8 cellular contexts compared by ENCODE assay signal in the genomic region with DNA sequence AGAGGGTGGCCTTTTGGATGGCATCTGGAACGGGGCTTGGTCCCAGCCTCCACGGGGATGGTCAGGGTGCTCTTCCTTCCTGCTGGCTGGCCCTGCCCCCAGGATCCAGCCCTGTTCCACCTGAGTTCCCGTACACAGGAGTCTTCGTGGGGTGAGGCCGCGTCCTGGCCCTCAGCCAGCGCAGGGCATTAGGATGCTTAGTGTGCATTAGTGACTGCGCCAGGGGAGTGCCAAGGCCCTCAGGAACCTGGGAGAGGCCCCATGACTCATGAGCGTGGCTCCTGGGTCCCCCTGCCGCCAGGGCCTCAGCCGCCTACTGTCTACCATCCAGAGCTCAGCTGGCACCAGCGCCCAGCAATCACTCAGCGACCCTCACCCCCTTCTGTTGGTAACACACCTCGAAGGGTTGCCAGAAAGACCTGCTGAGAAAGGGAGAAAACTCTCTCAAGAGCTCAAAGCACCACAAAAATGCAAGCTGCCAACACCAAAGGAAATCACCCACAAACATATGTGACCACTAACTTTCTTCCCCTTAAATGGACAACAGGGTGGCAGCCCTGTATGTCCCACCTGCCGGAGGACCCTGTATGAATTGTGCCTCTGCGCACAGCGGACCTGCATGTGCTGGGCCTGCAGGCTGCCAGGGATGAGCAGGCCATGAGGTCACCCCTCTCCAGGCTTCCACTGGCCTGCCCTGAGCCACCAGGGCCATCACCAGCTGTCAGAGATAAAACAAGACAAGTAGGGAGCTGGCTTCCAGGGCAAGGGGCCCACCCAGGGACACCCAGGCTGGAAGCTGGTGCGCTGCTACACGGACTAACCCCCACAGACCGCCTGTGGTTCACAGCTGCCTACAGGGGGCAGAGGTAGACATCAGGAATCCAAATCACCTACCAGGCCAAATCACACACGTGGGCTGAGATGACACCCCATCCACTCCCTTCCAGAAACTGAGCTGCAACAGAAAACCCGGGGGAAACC. TPM values are rescaled to one million over a fixed set of nuclear protein-coding genes. Genes with fewer than 3 reads are reported as not detected.
DNase-seq lines count a peak whose midpoint lies in the region; ATAC-seq, FAIRE-seq and TF ChIP-seq lines count a peak whose summit lies in the region.

No MANE protein-coding gene starts in this region.

- FAIRE-seq in H54 (lab: Jason Lieb, UNC), result no peak

- in situ Hi-C loops in Panc1 (cut with HindIII; ENCODE audit: low pct_unique_long_range_greater_than_20kb, low sequenced_read_pairs), result no loop called here

- H3K4me1 Mint-ChIP-seq in stimulated activated effector memory CD8-positive, alpha-beta T cell treated with anti-CD3 and anti-CD28 coated beads, Interleukin-12 subunit alpha, Interleukin-12 subunit beta, amount 100 ng/mL, for 72 hours, result peaks cover 22% of the 10 kb centered on the region

- BruUV-seq in Panc1 (replicated peaks; lab: Mats Ljungman, UMichigan), result no TSS peak

- H3K4me3 ChIP-seq in Panc1 (ENCODE audit: low read depth in 2 of 2, low read length in 2 of 2) (no peak overlapping the region), heart left ventricle (no peak overlapping the region), tibial nerve (no peak overlapping the region)

- WGBS in heart left ventricle, 4 donors, result 52 to 70% (median 66%) methylated on average over 12 to 22 of the region's 22 CpGs
- 77 to 90% methylated on average over 17 to 19 of the region's 22 CpGs for WGBS in tibial nerve, 2 donors

- no peak; the same call in 1 of the 2 replicates for TF ChIP-seq CTCF in Panc1 (IDR thresholded peaks at IDR 0.05)
- TF ChIP-seq CTCF in heart left ventricle (IDR thresholded peaks at IDR 0.05), result peak in 8 of 12 donors; percentile 13 to 52 (median 32)
- no peak for TF ChIP-seq CTCF in tibial nerve (IDR thresholded peaks at IDR 0.05)

- H3K9me3 Mint-ChIP-seq in stimulated activated effector memory CD8-positive, alpha-beta T cell treated with anti-CD3 and anti-CD28 coated beads, Interleukin-12 subunit alpha, Interleukin-12 subunit beta, amount 100 ng/mL, for 72 hours, result no peaks in the 10 kb centered on the region
- H3K9me3 Mint-ChIP-seq in activated naive CD4-positive, alpha-beta T cell treated with anti-CD3 and anti-CD28 coated beads, Interleukin-2, amount 50 U/mL, for 72 hours, result no peaks in the 10 kb centered on the region

- H3K27me3 ChIP-seq in Panc1 (ENCODE audit: control insufficient read depth, insufficient read depth, low read length) (no peaks in the 10 kb centered on the region), heart left ventricle (no peaks in the 10 kb centered on the region), tibial nerve (no peaks in the 10 kb centered on the region)

- CTCF ChIA-PET in Panc1 (lab: Charles Lee), result interaction anchor here (1.3 kb wide), 2 partner anchors 12 to 53 kb away, joined by 3 to 4 read pairs; no protein-coding TSS in a partner anchor

- POLR2A ChIA-PET in Panc1 (lab: Charles Lee), result interaction anchor here (0.6 kb wide), 1 partner anchor 307 kb away, joined by 4 read pairs; no protein-coding TSS in a partner anchor

- no peak for TF ChIP-seq EP300 in tibial nerve (IDR thresholded peaks at IDR 0.05)

- H3K4me1 ChIP-seq in Panc1 (ENCODE audit: control insufficient read depth, insufficient read depth, low read length), result peaks cover 85% of the 10 kb centered on the region
- H3K4me1 ChIP-seq in heart left ventricle, result peaks cover 2 to 96% (median 76%) of the 10 kb centered on the region in 12 donors
- H3K4me1 ChIP-seq in tibial nerve, result peaks cover 0 to 71% (median 20%) of the 10 kb centered on the region in 4 donors

- intact Hi-C loops in Panc1 (cut with micrococcal nuclease; ENCODE audit: unreplicated experiment), result no loop called here
- intact Hi-C loops in heart left ventricle (cut with DNase I), result no loop called here

- no peaks in the 10 kb centered on the region for H3K36me3 Mint-ChIP-seq in stimulated activated effector memory CD8-positive, alpha-beta T cell treated with anti-CD3 and anti-CD28 coated beads, Interleukin-12 subunit alpha, Interleukin-12 subunit beta, amount 100 ng/mL, for 72 hours
- H3K36me3 Mint-ChIP-seq in activated naive CD4-positive, alpha-beta T cell treated with anti-CD3 and anti-CD28 coated beads, Interleukin-2, amount 50 U/mL, for 72 hours, result no peaks in the 10 kb centered on the region

- H3K36me3 ChIP-seq in Panc1 (ENCODE audit: control insufficient read depth, insufficient read depth, low read length), result no peaks in the 10 kb centered on the region
- H3K36me3 ChIP-seq in heart left ventricle, result no peaks in the 10 kb centered on the region
- H3K36me3 ChIP-seq in tibial nerve, result no peaks in the 10 kb centered on the region

- ATAC-seq in Panc1, result peak; percentile 51
- ATAC-seq in heart left ventricle, result peak; percentile 8 to 61 (median 29)
- peak; percentile 59 for ATAC-seq in stimulated activated effector memory CD8-positive, alpha-beta T cell treated with anti-CD3 and anti-CD28 coated beads, Interleukin-12 subunit alpha, Interleukin-12 subunit beta, amount 100 ng/mL, for 72 hours
- ATAC-seq in HG03354 (IDR thresholded peaks at IDR 0.05; ENCODE audit: poor library complexity, severe bottlenecking, unreplicated experiment), result no peak
- no peak for ATAC-seq in activated naive CD4-positive, alpha-beta T cell treated with anti-CD3 and anti-CD28 coated beads, Interleukin-2, amount 50 U/mL, for 72 hours

- TF ChIP-seq POLR2A in H54 (IDR thresholded peaks at IDR 0.05; ENCODE audit: low read depth, low read length) (no peak), heart left ventricle (IDR thresholded peaks at IDR 0.05) (no peak), tibial nerve (IDR thresholded peaks at IDR 0.05) (no peak)

- DNase-seq in H54 (ENCODE audit: insufficient read length, low spot score), result peak; percentile 77
- DNase-seq in Panc1 (ENCODE audit: low read depth, low spot score), result no peak
- peak in 4 of 5 donors; percentile 48 to 76 (median 70) for DNase-seq in heart left ventricle
- no peak for DNase-seq in stimulated activated effector memory CD8-positive, alpha-beta T cell treated with anti-CD3 and anti-CD28 coated beads, Interleukin-12 subunit alpha, Interleukin-12 subunit beta, amount 100 ng/mL, for 72 hours (ENCODE audit: low spot score in 2 of 2)
- DNase-seq in tibial nerve (ENCODE audit: low spot score in 2 of 2), result no peak
- DNase-seq in midbrain (lab: John Stamatoyannopoulos, UW), result no peak
- no peak for DNase-seq in activated naive CD4-positive, alpha-beta T cell treated with anti-CD3 and anti-CD28 coated beads, Interleukin-2, amount 50 U/mL, for 72 hours (ENCODE audit: low spot score in 2 of 2)

- H3K27ac ChIP-seq in Panc1 (ENCODE audit: low read length), result peak overlapping the region; percentile 90
- peak overlapping the region in 11 of 12 donors; percentile 64 to 91 (median 81) for H3K27ac ChIP-seq in heart left ventricle
- peak overlapping the region in 2 of 4 donors; percentile 17 to 70 for H3K27ac ChIP-seq in tibial nerve

- no peak overlapping the region for H3K4me3 Mint-ChIP-seq in stimulated activated effector memory CD8-positive, alpha-beta T cell treated with anti-CD3 and anti-CD28 coated beads, Interleukin-12 subunit alpha, Interleukin-12 subunit beta, amount 100 ng/mL, for 72 hours

- H3K9me3 ChIP-seq in Panc1 (ENCODE audit: control insufficient read depth, insufficient read depth, low read depth, low read length) (no peaks in the 10 kb centered on the region), heart left ventricle (no peaks in the 10 kb centered on the region), tibial nerve (no peaks in the 10 kb centered on the region)

- H3K27ac Mint-ChIP-seq in stimulated activated effector memory CD8-positive, alpha-beta T cell treated with anti-CD3 and anti-CD28 coated beads, Interleukin-12 subunit alpha, Interleukin-12 subunit beta, amount 100 ng/mL, for 72 hours, result peak overlapping the region; percentile 71
- H3K27ac Mint-ChIP-seq in activated naive CD4-positive, alpha-beta T cell treated with anti-CD3 and anti-CD28 coated beads, Interleukin-2, amount 50 U/mL, for 72 hours, result peak overlapping the region in 1 of 2 donors; percentile 20

RNA-seq across cellular contexts. Expression of gene CCDC85C, which starts 28.7 kb away (rescaled TPM):
- total RNA-seq in Panc1 (2021; ENCODE audit: unreplicated experiment), result 96.6 TPM
- polyA plus RNA-seq in Panc1 (2012; ENCODE audit: insufficient read length), result 64.9 TPM
- total RNA-seq in heart left ventricle, result 10 to 100 TPM; 22.5 to 45.4 (median 29.2) TPM
- polyA plus RNA-seq in heart left ventricle, result 10 to 100 TPM; 29.7 to 43.5 TPM
- 1 to 10 TPM in 2 of 4 donors, under 1 TPM in 2; 0.60 to 4.6 (median 1.8) TPM for total RNA-seq in tibial nerve
- total RNA-seq in activated naive CD4-positive, alpha-beta T cell treated with anti-CD3 and anti-CD28 coated beads, Interleukin-2, amount 50 U/mL, for 72 hours, result 1 to 10 TPM; 5.1 to 8.4 TPM

Comparison
In these comparisons a context has a peak if more than half of its experiments do, and no peak if none do; other contexts are left out.
1. DNase-seq: peak in H54 (single experiment) and heart left ventricle (4 of 5); none in Panc1 (single experiment), stimulated activated effector memory CD8-positive, alpha-beta T cell treated with anti-CD3 and anti-CD28 coated beads, Interleukin-12 subunit alpha, Interleukin-12 subunit beta, amount 100 ng/mL, for 72 hours (0 of 2), tibial nerve (0 of 2), midbrain (single experiment) and activated naive CD4-positive, alpha-beta T cell treated with anti-CD3 and anti-CD28 coated beads, Interleukin-2, amount 50 U/mL, for 72 hours (0 of 2).
2. ATAC-seq: peak in Panc1 (single experiment), heart left ventricle (4 of 4) and stimulated activated effector memory CD8-positive, alpha-beta T cell treated with anti-CD3 and anti-CD28 coated beads, Interleukin-12 subunit alpha, Interleukin-12 subunit beta, amount 100 ng/mL, for 72 hours (single experiment); none in HG03354 (single experiment) and activated naive CD4-positive, alpha-beta T cell treated with anti-CD3 and anti-CD28 coated beads, Interleukin-2, amount 50 U/mL, for 72 hours (0 of 2).
3. CTCF ChIP-seq: peak in heart left ventricle (8 of 12); none in Panc1 (single experiment) and tibial nerve (0 of 5).